ENCODE assay signal across 8 cellular contexts in the genomic region with DNA sequence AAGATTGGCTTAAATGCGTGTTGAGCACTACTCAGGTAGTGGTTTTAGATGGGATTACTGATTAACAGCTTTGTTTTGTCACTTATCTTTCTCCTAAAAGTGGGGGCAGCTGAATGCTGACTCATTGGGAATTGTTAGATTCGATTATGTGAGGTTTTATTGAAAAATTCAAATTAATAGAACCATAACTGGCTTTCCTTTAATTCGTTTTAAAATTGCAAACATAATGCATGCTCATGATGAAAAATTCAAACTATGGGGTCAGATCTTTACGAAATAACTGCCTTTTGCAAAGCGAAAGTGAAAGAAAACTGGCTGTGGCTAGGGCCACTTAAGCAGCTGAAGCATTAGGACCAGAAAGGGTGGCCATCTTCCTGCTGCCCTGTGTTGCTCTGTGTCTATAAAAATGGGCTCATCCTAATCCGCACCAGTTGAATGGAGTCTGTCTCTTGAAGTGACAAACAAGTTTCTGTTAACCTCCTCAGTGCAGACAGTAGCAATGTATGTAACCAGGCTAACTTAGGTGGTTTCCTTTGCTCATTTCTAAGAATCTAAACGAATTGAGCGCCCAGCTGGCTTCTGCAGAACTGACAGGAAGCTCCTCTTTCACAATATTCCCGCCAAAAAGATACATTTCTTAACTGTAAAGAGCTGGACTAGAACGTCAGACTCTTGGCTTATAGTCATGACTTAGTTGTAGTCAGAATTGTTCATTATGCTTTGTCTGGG. TPM values are rescaled to one million over a fixed set of nuclear protein-coding genes. Genes with fewer than 3 reads are reported as not detected.
DNase-seq lines count a peak whose midpoint lies in the region; ATAC-seq, FAIRE-seq and TF ChIP-seq lines count a peak whose summit lies in the region.

No MANE protein-coding gene starts in this region.

- H3K79me2 ChIP-seq in HCT116 (ENCODE audit: insufficient read depth, low read length) (no peaks in the 10 kb centered on the region), OCI-LY7 (ENCODE audit: insufficient read depth, low read depth, low read length) (no peaks in the 10 kb centered on the region), HepG2 (ENCODE audit: insufficient read depth, low read length) (no peaks in the 10 kb centered on the region)

- H3K4me2 ChIP-seq in HCT116 (ENCODE audit: low read length) (peak overlapping the region; percentile 27), OCI-LY7 (ENCODE audit: low read length) (peak overlapping the region; percentile 83), HepG2 (ENCODE audit: low read depth, low read length) (peak overlapping the region; percentile 28)

- no peak overlapping the region for H3K4me3 ChIP-seq in HCT116 (replicated peaks in 1 of 2; ENCODE audit: low read depth in 1 of 2, low read length in 2 of 2)
- H3K4me3 ChIP-seq in OCI-LY7 (ENCODE audit: low read depth, low read length, poor library complexity, severe bottlenecking), result peak overlapping the region; percentile 61
- H3K4me3 ChIP-seq in adipocyte (ENCODE audit: low read length), result peak overlapping the region; percentile 21
- H3K4me3 ChIP-seq in HepG2 (replicated peaks in 1 of 3; ENCODE audit: insufficient read depth in 1 of 3, low read depth in 2 of 3, low read length in 3 of 3), result peak overlapping the region in 1 of 3 experiments; percentile 27; a peak in 1 of 6 replicates
- peak overlapping the region in 1 of 2 donors; percentile 6 for H3K4me3 ChIP-seq in prostate gland

- CTCF ChIA-PET in HCT116 (lab: Charles Lee) (no interaction called here), OCI-LY7 (lab: Charles Lee; ENCODE audit: unreplicated experiment) (interaction anchor here (1.1 kb wide), 1 partner anchor 13 kb away, joined by 3 read pairs; no protein-coding TSS in a partner anchor), HepG2 (lab: Yijun Ruan, JAX; ENCODE audit: low intra/inter-chr PET ratio, low total read pairs) (no interaction called here)

- TF ChIP-seq RAD21 in HCT116 (IDR thresholded peaks at IDR 0.05; ENCODE audit: low read depth) (no peak), HepG2 (CRISPR knock-in tag; IDR thresholded peaks at IDR 0.05) (no peak)

- BruUV-seq in HCT116 (replicated peaks; lab: Mats Ljungman, UMichigan) (no TSS peak), OCI-LY7 (replicated peaks; lab: Mats Ljungman, UMichigan) (no TSS peak), HepG2 (replicated peaks; lab: Mats Ljungman, UMichigan) (no TSS peak)

- DNase-seq in GM10266 (ENCODE audit: extremely low spot score) (peak; percentile 36), HCT116 (ENCODE audit: low read depth, low spot score) (no peak), OCI-LY7 (ENCODE audit: low spot score) (peak; percentile 59), adipocyte (ENCODE audit: low read depth) (peak; percentile 36), HepG2 (ENCODE audit: low spot score) (no peak), superior temporal gyrus (ENCODE audit: extremely low spot score) (peak; percentile 58), NCI-H345 (lab: John Stamatoyannopoulos, UW) (no peak), prostate gland (ENCODE audit: low spot score) (no peak)

- no peak overlapping the region for H3K27ac ChIP-seq in HCT116 (ENCODE audit: low read depth, low read length)
- H3K27ac ChIP-seq in OCI-LY7 (ENCODE audit: low read depth, low read length, poor library complexity, severe bottlenecking), result peak overlapping the region; percentile 63
- H3K27ac ChIP-seq in HepG2 (ENCODE audit: extremely low read length, insufficient read depth, low read length), result peak overlapping the region; percentile 45
- peak overlapping the region in 1 of 2 donors; percentile 4 for H3K27ac ChIP-seq in prostate gland

- peaks cover 0 to 6% of the 10 kb centered on the region in 2 experiments; a peak in 1 of 4 replicates for H3K4me1 ChIP-seq in HCT116 (ENCODE audit: control insufficient read depth in 1 of 2, insufficient read depth in 2 of 2, low read length in 2 of 2)
- peaks cover 25% of the 10 kb centered on the region for H3K4me1 ChIP-seq in OCI-LY7 (ENCODE audit: insufficient read depth, low read length, poor library complexity, severe bottlenecking)
- peaks cover 24% of the 10 kb centered on the region for H3K4me1 ChIP-seq in adipocyte (ENCODE audit: control insufficient read depth, insufficient read depth, low read length)
- H3K4me1 ChIP-seq in HepG2 (ENCODE audit: insufficient read depth, low read length), result peaks cover 32% of the 10 kb centered on the region
- H3K4me1 ChIP-seq in prostate gland (replicated peaks), result no peaks in the 10 kb centered on the region

- no peak for ATAC-seq in HCT116
- peak; percentile 20; the same call in 1 of the 3 replicates for ATAC-seq in HepG2

- no peak overlapping the region for H2AFZ ChIP-seq in HCT116 (ENCODE audit: low read depth, low read length, poor library complexity, severe bottlenecking)
- H2AFZ ChIP-seq in OCI-LY7 (ENCODE audit: low read length), result peak overlapping the region; percentile 77
- no peak overlapping the region for H2AFZ ChIP-seq in HepG2 (ENCODE audit: low read length)

- H3K36me3 ChIP-seq in HCT116 (ENCODE audit: control insufficient read depth in 1 of 2, insufficient read depth in 2 of 2, low read length in 2 of 2), result peaks cover 16 to 25% of the 10 kb centered on the region in 2 experiments
- H3K36me3 ChIP-seq in OCI-LY7 (ENCODE audit: insufficient read depth, low read length), result peaks cover 59% of the 10 kb centered on the region
- peaks cover 59% of the 10 kb centered on the region for H3K36me3 ChIP-seq in adipocyte (ENCODE audit: control insufficient read depth, insufficient read depth, low read length, severe bottlenecking)
- peaks cover 14 to 57% of the 10 kb centered on the region in 2 experiments for H3K36me3 ChIP-seq in HepG2 (replicated peaks in 1 of 2; ENCODE audit: control insufficient read depth in 1 of 2, insufficient read depth in 2 of 2, low read length in 2 of 2)
- peaks cover 0 to 3% of the 10 kb centered on the region in 2 donors for H3K36me3 ChIP-seq in prostate gland

- RAD21 ChIA-PET in HCT116 (lab: Charles Lee; ENCODE audit: low non-redundant PET in 1 of 2, low total read pairs in 2 of 2, uncharacterized antibody in 2 of 2, unreplicated experiment in 2 of 2), result no interaction called here

- POLR2A ChIA-PET in HCT116 (lab: Charles Lee), result no interaction called here
- POLR2A ChIA-PET in OCI-LY7 (lab: Charles Lee), result interaction anchor here (0.8 to 1.3 kb wide), 8 partner anchors 12 to 99 kb away, joined by 3 to 5 read pairs (median 3); no protein-coding TSS in a partner anchor
- POLR2A ChIA-PET in HepG2 (lab: Yijun Ruan, JAX), result interaction anchor here (0.9 to 2.0 kb wide), 4 partner anchors 11 to 33 kb away, joined by 3 to 15 read pairs (median 6); a partner anchor contains a TSS

- intact Hi-C loops in HCT116 (cut with micrococcal nuclease), result no loop called here
- intact Hi-C loops in OCI-LY7 (cut with micrococcal nuclease; ENCODE audit: unreplicated experiment), result no loop called here
- intact Hi-C loops in HepG2 (cut with micrococcal nuclease; ENCODE audit: unreplicated experiment), result no loop called here
- intact Hi-C loops in prostate gland (cut with DNase I), result no loop called here

- TF ChIP-seq POLR2A in HCT116 (IDR thresholded peaks at IDR 0.05; ENCODE audit: borderline replicate concordance, extremely low read depth, insufficient read depth, insufficient read length), result no peak
- no peak for TF ChIP-seq POLR2A in HepG2 (IDR thresholded peaks at IDR 0.05; ENCODE audit: insufficient read depth in 1 of 2, low read depth in 2 of 2, low read length in 2 of 2)
- no peak for TF ChIP-seq POLR2A in prostate gland (IDR thresholded peaks at IDR 0.05)

- H3K27me3 ChIP-seq in HCT116 (ENCODE audit: insufficient read depth, low read length), result no peaks in the 10 kb centered on the region
- no peaks in the 10 kb centered on the region for H3K27me3 ChIP-seq in adipocyte (replicated peaks; ENCODE audit: control insufficient read depth, insufficient read depth, low read length)
- H3K27me3 ChIP-seq in HepG2 (ENCODE audit: control insufficient read depth in 1 of 2, insufficient read depth in 2 of 2, low read length in 2 of 2), result no peaks in the 10 kb centered on the region
- no peaks in the 10 kb centered on the region for H3K27me3 ChIP-seq in prostate gland (replicated peaks; ENCODE audit: insufficient read depth)

- no peak for TF ChIP-seq EP300 in HepG2 (IDR thresholded peaks at IDR 0.05; ENCODE audit: low read depth in 2 of 2, low read length in 2 of 2)
- no peak for TF ChIP-seq EP300 in HepG2 (CRISPR knock-in tag; IDR thresholded peaks at IDR 0.05; ENCODE audit: borderline replicate concordance)

- H3K9ac ChIP-seq in HCT116 (ENCODE audit: low read length) (peak overlapping the region; percentile 10; the same call in 1 of the 2 replicates), adipocyte (ENCODE audit: low read length) (peak overlapping the region; percentile 41), HepG2 (ENCODE audit: insufficient read depth, low read depth, low read length) (no peak overlapping the region)

- TF ChIP-seq CTCF in GM10266 (IDR thresholded peaks at IDR 0.05; ENCODE audit: control insufficient read depth, insufficient read depth, low read depth, missing control alignments), result no peak
- no peak for TF ChIP-seq CTCF in HCT116 (IDR thresholded peaks at IDR 0.05 in 2 of 3, conservative IDR thresholded peaks at IDR 0.05 in 1 of 3; ENCODE audit: borderline replicate concordance in 1 of 3, insufficient read depth in 1 of 3, low read depth in 2 of 3, low read length in 2 of 3)
- TF ChIP-seq CTCF in OCI-LY7 (conservative IDR thresholded peaks at IDR 0.05; ENCODE audit: low read length), result no peak
- no peak for TF ChIP-seq CTCF in HepG2 (CRISPR knock-in tag; IDR thresholded peaks at IDR 0.05)
- no peak for TF ChIP-seq CTCF in prostate gland (IDR thresholded peaks at IDR 0.05)

- no peaks in the 10 kb centered on the region for H3K9me3 ChIP-seq in HCT116 (ENCODE audit: control insufficient read depth in 1 of 2, insufficient read depth in 1 of 2, low read depth in 1 of 2, low read length in 2 of 2)
- no peaks in the 10 kb centered on the region for H3K9me3 ChIP-seq in OCI-LY7 (ENCODE audit: low read length)
- H3K9me3 ChIP-seq in adipocyte (ENCODE audit: control insufficient read depth, low read length), result no peaks in the 10 kb centered on the region
- no peaks in the 10 kb centered on the region for H3K9me3 ChIP-seq in HepG2 (ENCODE audit: low read length)
- H3K9me3 ChIP-seq in prostate gland, result no peaks in the 10 kb centered on the region

- FAIRE-seq in HepG2 (lab: Jason Lieb, UNC), result no peak

- H3K9me2 ChIP-seq in HCT116 (ENCODE audit: insufficient read depth) (no peaks in the 10 kb centered on the region), OCI-LY7 (ENCODE audit: insufficient read depth, low read length) (no peaks in the 10 kb centered on the region)

- in situ Hi-C loops in HepG2 (cut with HindIII; ENCODE audit: extremely low pct_ligation_motif_present, low pct_unique_long_range_greater_than_20kb), result no loop called here

- H4K20me1 ChIP-seq in HCT116 (ENCODE audit: insufficient read depth) (no peaks in the 10 kb centered on the region), OCI-LY7 (ENCODE audit: insufficient read depth, low read length) (no peaks in the 10 kb centered on the region), HepG2 (ENCODE audit: insufficient read depth, low read length) (no peaks in the 10 kb centered on the region)

- 75% methylated on average over 10 of the region's 10 CpGs for WGBS in HepG2 (ENCODE audit: low lambda C conversion rate)
- WGBS in prostate gland, result 62% methylated on average over 10 of the region's 10 CpGs

RNA-seq across cellular contexts. Expression of a gene that starts 27.8 kb away (rescaled TPM):
- 47.5 TPM for total RNA-seq in HCT116 (2021; ENCODE audit: unreplicated experiment)
- polyA plus RNA-seq in HCT116 (2012), result 28.2 and 32.2 TPM in 2 replicates
- total RNA-seq in OCI-LY7 (2014; rRNA removed; shearing (Covaris generic)), result 17.8 and 18.0 TPM in 2 replicates
- total RNA-seq in OCI-LY7 (2022), result 27.1 and 29.1 TPM in 2 replicates
- total RNA-seq in HepG2 (2016; rRNA removed; fragmentation: Illumina TruSeq; extraction: Trizol), result 43.7 and 55.1 TPM in 2 replicates
- total RNA-seq in HepG2 (2016; cell fraction: cytosol; rRNA removed; fragmentation: Illumina TruSeq; extraction: Trizol; ENCODE audit: low read depth), result 60.9 and 63.9 TPM in 2 replicates
- total RNA-seq in HepG2 (2016; cell fraction: insoluble cytoplasmic fraction; rRNA removed; fragmentation: Illumina TruSeq; extraction: Trizol), result 41.2 and 59.1 TPM in 2 replicates
- 60.7 and 62.3 TPM in 2 replicates for total RNA-seq in HepG2 (2016; cell fraction: membrane; rRNA removed; fragmentation: Illumina TruSeq; extraction: Trizol)
- total RNA-seq in HepG2 (2016; cell fraction: nucleus; rRNA removed; fragmentation: Illumina TruSeq; extraction: Trizol), result 30.6 and 33.8 TPM in 2 replicates
- polyA plus RNA-seq in HepG2 (2011; rRNA removed), result 75.9 and 78.8 TPM in 2 replicates
- polyA plus RNA-seq in HepG2 (2011; cell fraction: cytosol; rRNA removed), result 55.4 and 68.0 TPM in 2 replicates
- polyA plus RNA-seq in HepG2 (2011; cell fraction: nucleus; rRNA removed), result 53.4 and 62.1 TPM in 2 replicates
- polyA plus RNA-seq in HepG2 (2012), result 48.6 and 60.7 TPM in 2 replicates
- 54.2 and 68.0 TPM in 2 replicates for polyA plus RNA-seq in HepG2 (2016; cell fraction: cytosol; fragmentation: Illumina TruSeq; extraction: Trizol; ENCODE audit: low read depth)
- polyA plus RNA-seq in HepG2 (2016; cell fraction: insoluble cytoplasmic fraction; fragmentation: Illumina TruSeq; extraction: Trizol; ENCODE audit: low read depth), result 52.2 and 53.2 TPM in 2 replicates
- polyA plus RNA-seq in HepG2 (2016; cell fraction: membrane; fragmentation: Illumina TruSeq; extraction: Trizol; ENCODE audit: low read depth), result 44.9 and 45.7 TPM in 2 replicates
- 34.1 and 37.6 TPM in 2 replicates for polyA plus RNA-seq in HepG2 (2016; cell fraction: nucleus; fragmentation: Illumina TruSeq; extraction: Trizol; ENCODE audit: insufficient read depth, low read depth)
- polyA minus RNA-seq in HepG2 (2011; rRNA and poly(A)+ RNA removed; ENCODE audit: low replicate concordance), result 36.0 and 110 TPM in 2 replicates
- polyA minus RNA-seq in HepG2 (2011; cell fraction: cytosol; rRNA and poly(A)+ RNA removed), result 38.8 and 41.4 TPM in 2 replicates
- 53.0 and 61.8 TPM in 2 replicates for polyA minus RNA-seq in HepG2 (2011; cell fraction: nucleus; rRNA and poly(A)+ RNA removed)
- total RNA-seq in prostate gland, result 10 to 100 TPM; 31.2 to 42.4 TPM

RNA-seq across cellular contexts. Expression of a gene that starts 33.8 kb away (rescaled TPM):
- total RNA-seq in HCT116 (2021; ENCODE audit: unreplicated experiment) (58.2 TPM), OCI-LY7 (2022) (38.8 and 46.4 TPM in 2 replicates), HepG2 (2016; rRNA removed; fragmentation: Illumina TruSeq; extraction: Trizol) (47.4 and 64.9 TPM in 2 replicates), prostate gland (10 to 100 TPM; 19.7 to 22.7 TPM)
- 35.4 and 50.2 TPM in 2 replicates for polyA plus RNA-seq in HCT116 (2012)
- total RNA-seq in OCI-LY7 (2014; rRNA removed; shearing (Covaris generic)), result 27.8 and 35.9 TPM in 2 replicates
- 71.2 and 73.7 TPM in 2 replicates for total RNA-seq in HepG2 (2016; cell fraction: cytosol; rRNA removed; fragmentation: Illumina TruSeq; extraction: Trizol; ENCODE audit: low read depth)
- total RNA-seq in HepG2 (2016; cell fraction: insoluble cytoplasmic fraction; rRNA removed; fragmentation: Illumina TruSeq; extraction: Trizol), result 55.2 and 66.3 TPM in 2 replicates
- 75.6 and 82.1 TPM in 2 replicates for total RNA-seq in HepG2 (2016; cell fraction: membrane; rRNA removed; fragmentation: Illumina TruSeq; extraction: Trizol)
- 39.7 and 50.2 TPM in 2 replicates for total RNA-seq in HepG2 (2016; cell fraction: nucleus; rRNA removed; fragmentation: Illumina TruSeq; extraction: Trizol)
- polyA plus RNA-seq in HepG2 (2011; rRNA removed), result 44.6 and 47.7 TPM in 2 replicates
- polyA plus RNA-seq in HepG2 (2011; cell fraction: cytosol; rRNA removed), result 31.1 and 39.7 TPM in 2 replicates
- polyA plus RNA-seq in HepG2 (2011; cell fraction: nucleus; rRNA removed), result 45.5 and 47.7 TPM in 2 replicates
- 32.0 and 35.6 TPM in 2 replicates for polyA plus RNA-seq in HepG2 (2012)
- polyA plus RNA-seq in HepG2 (2016; cell fraction: cytosol; fragmentation: Illumina TruSeq; extraction: Trizol; ENCODE audit: low read depth), result 63.0 and 72.7 TPM in 2 replicates
- polyA plus RNA-seq in HepG2 (2016; cell fraction: insoluble cytoplasmic fraction; fragmentation: Illumina TruSeq; extraction: Trizol; ENCODE audit: low read depth), result 42.6 and 43.4 TPM in 2 replicates
- polyA plus RNA-seq in HepG2 (2016; cell fraction: membrane; fragmentation: Illumina TruSeq; extraction: Trizol; ENCODE audit: low read depth), result 56.9 and 60.5 TPM in 2 replicates
- 62.6 and 72.4 TPM in 2 replicates for polyA plus RNA-seq in HepG2 (2016; cell fraction: nucleus; fragmentation: Illumina TruSeq; extraction: Trizol; ENCODE audit: insufficient read depth, low read depth)
- 25.6 and 27.5 TPM in 2 replicates for polyA minus RNA-seq in HepG2 (2011; rRNA and poly(A)+ RNA removed; ENCODE audit: low replicate concordance)
- polyA minus RNA-seq in HepG2 (2011; cell fraction: cytosol; rRNA and poly(A)+ RNA removed), result 19.2 and 19.8 TPM in 2 replicates
- polyA minus RNA-seq in HepG2 (2011; cell fraction: nucleus; rRNA and poly(A)+ RNA removed), result 21.6 and 26.9 TPM in 2 replicates

RNA-seq across cellular contexts. Expression of a gene that starts 46.9 kb away (rescaled TPM):
- total RNA-seq in HCT116 (2021; ENCODE audit: unreplicated experiment) (281 TPM), OCI-LY7 (2022) (150 and 156 TPM in 2 replicates), HepG2 (2016; rRNA removed; fragmentation: Illumina TruSeq; extraction: Trizol) (407 and 643 TPM in 2 replicates), prostate gland (100 to 1,000 TPM; 123 to 167 TPM)
- polyA plus RNA-seq in HCT116 (2012), result 167 and 222 TPM in 2 replicates
- 124 and 175 TPM in 2 replicates for total RNA-seq in OCI-LY7 (2014; rRNA removed; shearing (Covaris generic))
- 38.1 and 38.2 TPM in 2 replicates for total RNA-seq in HepG2 (2016; cell fraction: cytosol; rRNA removed; fragmentation: Illumina TruSeq; extraction: Trizol; ENCODE audit: low read depth)
- total RNA-seq in HepG2 (2016; cell fraction: insoluble cytoplasmic fraction; rRNA removed; fragmentation: Illumina TruSeq; extraction: Trizol), result 410 and 682 TPM in 2 replicates
- 107 and 113 TPM in 2 replicates for total RNA-seq in HepG2 (2016; cell fraction: membrane; rRNA removed; fragmentation: Illumina TruSeq; extraction: Trizol)
- total RNA-seq in HepG2 (2016; cell fraction: nucleus; rRNA removed; fragmentation: Illumina TruSeq; extraction: Trizol), result 156 and 165 TPM in 2 replicates
- 422 and 565 TPM in 2 replicates for polyA plus RNA-seq in HepG2 (2011; rRNA removed)
- 232 and 280 TPM in 2 replicates for polyA plus RNA-seq in HepG2 (2011; cell fraction: cytosol; rRNA removed)
- polyA plus RNA-seq in HepG2 (2011; cell fraction: nucleus; rRNA removed), result 67.2 and 84.0 TPM in 2 replicates
- 200 and 294 TPM in 2 replicates for polyA plus RNA-seq in HepG2 (2012)
- polyA plus RNA-seq in HepG2 (2016; cell fraction: cytosol; fragmentation: Illumina TruSeq; extraction: Trizol; ENCODE audit: low read depth), result 38.1 and 38.3 TPM in 2 replicates
- 634 and 704 TPM in 2 replicates for polyA plus RNA-seq in HepG2 (2016; cell fraction: insoluble cytoplasmic fraction; fragmentation: Illumina TruSeq; extraction: Trizol; ENCODE audit: low read depth)
- 89.6 and 90.4 TPM in 2 replicates for polyA plus RNA-seq in HepG2 (2016; cell fraction: membrane; fragmentation: Illumina TruSeq; extraction: Trizol; ENCODE audit: low read depth)
- 227 and 242 TPM in 2 replicates for polyA plus RNA-seq in HepG2 (2016; cell fraction: nucleus; fragmentation: Illumina TruSeq; extraction: Trizol; ENCODE audit: insufficient read depth, low read depth)
- polyA minus RNA-seq in HepG2 (2011; rRNA and poly(A)+ RNA removed; ENCODE audit: low replicate concordance), result 468 and 479 TPM in 2 replicates
- polyA minus RNA-seq in HepG2 (2011; cell fraction: cytosol; rRNA and poly(A)+ RNA removed), result 135 and 138 TPM in 2 replicates
- polyA minus RNA-seq in HepG2 (2011; cell fraction: nucleus; rRNA and poly(A)+ RNA removed), result 69.5 and 85.7 TPM in 2 replicates

RNA-seq across cellular contexts. Expression of a gene that starts 51.1 kb away (rescaled TPM):
- total RNA-seq in HCT116 (2021; ENCODE audit: unreplicated experiment), result 271 TPM
- 137 and 168 TPM in 2 replicates for polyA plus RNA-seq in HCT116 (2012)
- 83.0 and 96.2 TPM in 2 replicates for total RNA-seq in OCI-LY7 (2014; rRNA removed; shearing (Covaris generic))
- 161 and 171 TPM in 2 replicates for total RNA-seq in OCI-LY7 (2022)
- 117 and 168 TPM in 2 replicates for total RNA-seq in HepG2 (2016; rRNA removed; fragmentation: Illumina TruSeq; extraction: Trizol)
- total RNA-seq in HepG2 (2016; cell fraction: cytosol; rRNA removed; fragmentation: Illumina TruSeq; extraction: Trizol; ENCODE audit: low read depth), result 7.3 and 9.3 TPM in 2 replicates
- total RNA-seq in HepG2 (2016; cell fraction: insoluble cytoplasmic fraction; rRNA removed; fragmentation: Illumina TruSeq; extraction: Trizol), result 115 and 148 TPM in 2 replicates
- 23.1 and 23.6 TPM in 2 replicates for total RNA-seq in HepG2 (2016; cell fraction: membrane; rRNA removed; fragmentation: Illumina TruSeq; extraction: Trizol)
- 102 and 106 TPM in 2 replicates for total RNA-seq in HepG2 (2016; cell fraction: nucleus; rRNA removed; fragmentation: Illumina TruSeq; extraction: Trizol)
- polyA plus RNA-seq in HepG2 (2011; rRNA removed), result 25.6 and 28.3 TPM in 2 replicates
- 15.4 and 25.4 TPM in 2 replicates for polyA plus RNA-seq in HepG2 (2011; cell fraction: cytosol; rRNA removed)
- polyA plus RNA-seq in HepG2 (2011; cell fraction: nucleus; rRNA removed), result 26.1 and 34.0 TPM in 2 replicates
- polyA plus RNA-seq in HepG2 (2012), result 86.7 and 95.1 TPM in 2 replicates
- 2.7 and 3.3 TPM in 2 replicates for polyA plus RNA-seq in HepG2 (2016; cell fraction: cytosol; fragmentation: Illumina TruSeq; extraction: Trizol; ENCODE audit: low read depth)
- 125 and 133 TPM in 2 replicates for polyA plus RNA-seq in HepG2 (2016; cell fraction: insoluble cytoplasmic fraction; fragmentation: Illumina TruSeq; extraction: Trizol; ENCODE audit: low read depth)
- 6.3 and 7.4 TPM in 2 replicates for polyA plus RNA-seq in HepG2 (2016; cell fraction: membrane; fragmentation: Illumina TruSeq; extraction: Trizol; ENCODE audit: low read depth)
- 107 and 120 TPM in 2 replicates for polyA plus RNA-seq in HepG2 (2016; cell fraction: nucleus; fragmentation: Illumina TruSeq; extraction: Trizol; ENCODE audit: insufficient read depth, low read depth)
- 42.9 and 64.9 TPM in 2 replicates for polyA minus RNA-seq in HepG2 (2011; rRNA and poly(A)+ RNA removed; ENCODE audit: low replicate concordance)
- 60.5 and 73.1 TPM in 2 replicates for polyA minus RNA-seq in HepG2 (2011; cell fraction: cytosol; rRNA and poly(A)+ RNA removed)
- 107 and 117 TPM in 2 replicates for polyA minus RNA-seq in HepG2 (2011; cell fraction: nucleus; rRNA and poly(A)+ RNA removed)
- 10 to 100 TPM; 77.1 to 88.0 TPM for total RNA-seq in prostate gland

Comparison
In these comparisons a context has a peak if more than half of its experiments do, and no peak if none do; other contexts are left out.
1. DNase-seq: peak in GM10266 (single experiment), OCI-LY7 (single experiment), adipocyte (single experiment) and superior temporal gyrus (single experiment); none in HCT116 (single experiment), HepG2 (single experiment), NCI-H345 (single experiment) and prostate gland (single experiment).
2. H3K4me2 ChIP-seq: peak in every context shown above with its lines; median percentile 83 in OCI-LY7; 28 in HepG2; 27 in HCT116.
3. H3K4me3 ChIP-seq: peak in OCI-LY7 (single experiment) and adipocyte (single experiment); none in HCT116 (0 of 2).